ENCODE assay signal across 22 cellular contexts in the genomic region with DNA sequence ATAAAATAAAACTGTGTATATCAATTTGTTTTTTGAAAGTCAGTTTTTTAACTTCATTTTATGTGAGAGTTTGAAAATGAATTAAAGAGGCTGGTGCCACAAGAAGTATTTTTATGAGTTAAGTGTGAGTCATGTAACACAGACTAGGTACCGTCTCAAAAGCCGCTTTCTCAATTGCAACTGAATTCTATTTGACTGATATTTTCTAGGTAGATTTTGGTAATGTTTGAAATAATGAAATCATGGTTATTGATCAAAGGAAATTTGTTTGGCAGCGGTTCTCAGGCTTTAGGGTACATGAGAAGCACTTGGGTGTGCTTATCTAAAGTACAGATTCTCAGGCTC. TPM values are rescaled to one million over a fixed set of nuclear protein-coding genes. Genes with fewer than 3 reads are reported as not detected.
DNase-seq lines count a peak whose midpoint lies in the region; ATAC-seq and TF ChIP-seq lines count a peak whose summit lies in the region.
"Had no signal": no experiment of that assay in that cellular context is flagged by ENCODE, and none has a peak within 500 bp of the region (broad histone marks: within the 10 kb centered on the region; RNA-seq: fewer than 3 reads in every experiment).

No MANE protein-coding gene starts in this region.

- no peaks in the 10 kb centered on the region; the same call in 2 of the 3 replicates for H3K36me3 Mint-ChIP-seq in GM23338 (ENCODE audit: low read depth)
- H3K36me3 Mint-ChIP-seq in activated T-helper 17 cell treated with anti-CD3 and anti-CD28 coated beads, Interleukin-2, amount 50 U/mL, for 72 hours (ENCODE audit: low read depth): peaks cover 38% of the 10 kb centered on the region

- H2AFZ ChIP-seq in GM23338: no peak overlapping the region

- H4K20me1 ChIP-seq in GM23338 (replicated peaks; ENCODE audit: insufficient read depth): peaks cover 21% of the 10 kb centered on the region

- H3F3A ChIP-seq in GM23338 (replicated peaks; ENCODE audit: low read depth): no peaks in the 10 kb centered on the region

- H3K79me2 ChIP-seq in GM23338 (replicated peaks; ENCODE audit: insufficient read depth): peaks cover 89% of the 10 kb centered on the region

- no peaks in the 10 kb centered on the region for H3K9me2 ChIP-seq in GM23338 (ENCODE audit: insufficient read depth)

- H3K4me3 ChIP-seq in GM23338 (no peak overlapping the region), right atrium auricular region (no peak overlapping the region)
- H3K4me3 ChIP-seq: left ventricle myocardium inferior had no signal

- DNase-seq in NOMO-1 treated with DMSO at 0.1 percent for 48 hours (lab: John Stamatoyannopoulos, UW; ENCODE audit: unreplicated experiment): peak; percentile 5
- no peak for DNase-seq in NOMO-1 treated with dmso at 0.1 percent for 144 hours (lab: John Stamatoyannopoulos, UW; ENCODE audit: unreplicated experiment)
- no peak for DNase-seq in GM23338 (ENCODE audit: low spot score)
- DNase-seq in kidney tubule cell (ENCODE audit: low spot score): peak; percentile 35
- no peak for DNase-seq in amniotic stem cell (lab: John Stamatoyannopoulos, UW)
- DNase-seq in cerebellar cortex (ENCODE audit: low spot score): no peak
- DNase-seq in right atrium auricular region (ENCODE audit: low spot score): no peak
- DNase-seq: 8988T; activated CD4-positive, CD25-positive, alpha-beta regulatory T cell; anterior cingulate cortex; CD8-positive, alpha-beta memory T cell; cortex of kidney; GDM1; hypothalamus; left ventricle myocardium inferior; NCI-H2029; NCI-H510A treated with DMSO at 0.1 percent for 48 hours; stimulated activated CD4-positive, alpha-beta T cell treated with anti-CD3 and anti-CD28 coated beads, Interleukin-15, amount 100 ng/mL, for 24 hours; substantia nigra had no signal

- H3K4me1 ChIP-seq in GM23338 (ENCODE audit: insufficient read depth) (peaks cover 9% of the 10 kb centered on the region), right atrium auricular region (peaks cover 0 to 45% of the 10 kb centered on the region in 2 donors)

- ATAC-seq in GM23338: no peak
- peak; percentile 14 for ATAC-seq in activated T-helper 17 cell treated with anti-CD3 and anti-CD28 coated beads, Interleukin-2, amount 50 U/mL, for 72 hours (replicated peaks)

- no peaks in the 10 kb centered on the region for H3K9me3 Mint-ChIP-seq in GM23338
- H3K9me3 Mint-ChIP-seq in activated T-helper 17 cell treated with anti-CD3 and anti-CD28 coated beads, Interleukin-2, amount 50 U/mL, for 72 hours: no peaks in the 10 kb centered on the region
- H3K9me3 Mint-ChIP-seq: CD8-positive, alpha-beta memory T cell; T-helper 1 cell treated with Interleukin-12 subunit alpha and Interleukin-12 subunit beta and Interleukin-4 antibody, amounts not matched to agents 30 μg/mL and 1 μg/mL, for 36 hours had no signal

- H3K4me1 Mint-ChIP-seq in GM23338: peaks cover 29% of the 10 kb centered on the region
- H3K4me1 Mint-ChIP-seq in activated T-helper 17 cell treated with anti-CD3 and anti-CD28 coated beads, Interleukin-2, amount 50 U/mL, for 72 hours: peaks cover 43% of the 10 kb centered on the region

- H3K27me3 Mint-ChIP-seq in GM23338 (ENCODE audit: insufficient read depth, low read depth, poor library complexity): peaks cover 3% of the 10 kb centered on the region
- H3K27me3 Mint-ChIP-seq in activated T-helper 17 cell treated with anti-CD3 and anti-CD28 coated beads, Interleukin-2, amount 50 U/mL, for 72 hours: no peaks in the 10 kb centered on the region
- H3K27me3 Mint-ChIP-seq: CD8-positive, alpha-beta memory T cell; progenitor cell of endocrine pancreas had no signal

- no peaks in the 10 kb centered on the region for H3K9me3 ChIP-seq in right atrium auricular region
- H3K9me3 ChIP-seq: left ventricle myocardium inferior had no signal

- H3K27ac Mint-ChIP-seq in GM23338: 0 out of 2 replicates have a peak overlapping the region, but pooled peaks have one; percentile 50
- no peak overlapping the region for H3K27ac Mint-ChIP-seq in activated T-helper 17 cell treated with anti-CD3 and anti-CD28 coated beads, Interleukin-2, amount 50 U/mL, for 72 hours
- H3K27ac Mint-ChIP-seq: progenitor cell of endocrine pancreas; T-helper 1 cell treated with Interleukin-12 subunit alpha and Interleukin-12 subunit beta and Interleukin-4 antibody, amounts not matched to agents 30 μg/mL and 1 μg/mL, for 36 hours had no signal

- no peak overlapping the region for H3K4me2 ChIP-seq in GM23338

- 0 out of 2 replicates have a peak, but pooled peaks cover 3% of the 10 kb centered on the region for H3K36me3 ChIP-seq in GM23338 (ENCODE audit: insufficient read depth)
- no peaks in the 10 kb centered on the region for H3K36me3 ChIP-seq in right atrium auricular region
- H3K36me3 ChIP-seq: left ventricle myocardium inferior had no signal

- H3K27ac ChIP-seq in GM23338 (ENCODE audit: low read depth): no peak overlapping the region
- no peak overlapping the region for H3K27ac ChIP-seq in right atrium auricular region
- H3K27ac ChIP-seq: left ventricle myocardium inferior had no signal

- no peak overlapping the region for H3K4me3 Mint-ChIP-seq in GM23338
- H3K4me3 Mint-ChIP-seq in activated T-helper 17 cell treated with anti-CD3 and anti-CD28 coated beads, Interleukin-2, amount 50 U/mL, for 72 hours: peak overlapping the region; percentile 27
- H3K4me3 Mint-ChIP-seq: CD8-positive, alpha-beta memory T cell; T-helper 1 cell treated with Interleukin-12 subunit alpha and Interleukin-12 subunit beta and Interleukin-4 antibody, amounts not matched to agents 30 μg/mL and 1 μg/mL, for 36 hours had no signal

- TF ChIP-seq CTCF in GM23338 (conservative IDR thresholded peaks at IDR 0.05; ENCODE audit: low read depth in 2 of 2): no peak
- no peak for TF ChIP-seq CTCF in right atrium auricular region (IDR thresholded peaks at IDR 0.05)

- H3K27me3 ChIP-seq in GM23338 (ENCODE audit: insufficient read depth) (no peaks in the 10 kb centered on the region), right atrium auricular region (no peaks in the 10 kb centered on the region)

TF ChIP-seq in GM23338, 12 proteins besides CTCF, POLR2A, EP300 and RAD21 (continues in another document):
- no peak for TF ChIP-seq EZH2phosphoT487 (IDR thresholded peaks at IDR 0.05; ENCODE audit: unreplicated experiment)
- no peak for TF ChIP-seq ZNF331 (CRISPR knock-in tag; IDR thresholded peaks at IDR 0.05; ENCODE audit: low read depth)
- TF ChIP-seq ZNF114 (CRISPR knock-in tag; IDR thresholded peaks at IDR 0.05): no peak
- TF ChIP-seq, protein P1, sequence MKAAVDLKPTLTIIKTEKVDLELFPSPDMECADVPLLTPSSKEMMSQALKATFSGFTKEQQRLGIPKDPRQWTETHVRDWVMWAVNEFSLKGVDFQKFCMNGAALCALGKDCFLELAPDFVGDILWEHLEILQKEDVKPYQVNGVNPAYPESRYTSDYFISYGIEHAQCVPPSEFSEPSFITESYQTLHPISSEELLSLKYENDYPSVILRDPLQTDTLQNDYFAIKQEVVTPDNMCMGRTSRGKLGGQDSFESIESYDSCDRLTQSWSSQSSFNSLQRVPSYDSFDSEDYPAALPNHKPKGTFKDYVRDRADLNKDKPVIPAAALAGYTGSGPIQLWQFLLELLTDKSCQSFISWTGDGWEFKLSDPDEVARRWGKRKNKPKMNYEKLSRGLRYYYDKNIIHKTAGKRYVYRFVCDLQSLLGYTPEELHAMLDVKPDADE (IDR thresholded peaks at IDR 0.05): no peak
- TF ChIP-seq, protein P2, sequence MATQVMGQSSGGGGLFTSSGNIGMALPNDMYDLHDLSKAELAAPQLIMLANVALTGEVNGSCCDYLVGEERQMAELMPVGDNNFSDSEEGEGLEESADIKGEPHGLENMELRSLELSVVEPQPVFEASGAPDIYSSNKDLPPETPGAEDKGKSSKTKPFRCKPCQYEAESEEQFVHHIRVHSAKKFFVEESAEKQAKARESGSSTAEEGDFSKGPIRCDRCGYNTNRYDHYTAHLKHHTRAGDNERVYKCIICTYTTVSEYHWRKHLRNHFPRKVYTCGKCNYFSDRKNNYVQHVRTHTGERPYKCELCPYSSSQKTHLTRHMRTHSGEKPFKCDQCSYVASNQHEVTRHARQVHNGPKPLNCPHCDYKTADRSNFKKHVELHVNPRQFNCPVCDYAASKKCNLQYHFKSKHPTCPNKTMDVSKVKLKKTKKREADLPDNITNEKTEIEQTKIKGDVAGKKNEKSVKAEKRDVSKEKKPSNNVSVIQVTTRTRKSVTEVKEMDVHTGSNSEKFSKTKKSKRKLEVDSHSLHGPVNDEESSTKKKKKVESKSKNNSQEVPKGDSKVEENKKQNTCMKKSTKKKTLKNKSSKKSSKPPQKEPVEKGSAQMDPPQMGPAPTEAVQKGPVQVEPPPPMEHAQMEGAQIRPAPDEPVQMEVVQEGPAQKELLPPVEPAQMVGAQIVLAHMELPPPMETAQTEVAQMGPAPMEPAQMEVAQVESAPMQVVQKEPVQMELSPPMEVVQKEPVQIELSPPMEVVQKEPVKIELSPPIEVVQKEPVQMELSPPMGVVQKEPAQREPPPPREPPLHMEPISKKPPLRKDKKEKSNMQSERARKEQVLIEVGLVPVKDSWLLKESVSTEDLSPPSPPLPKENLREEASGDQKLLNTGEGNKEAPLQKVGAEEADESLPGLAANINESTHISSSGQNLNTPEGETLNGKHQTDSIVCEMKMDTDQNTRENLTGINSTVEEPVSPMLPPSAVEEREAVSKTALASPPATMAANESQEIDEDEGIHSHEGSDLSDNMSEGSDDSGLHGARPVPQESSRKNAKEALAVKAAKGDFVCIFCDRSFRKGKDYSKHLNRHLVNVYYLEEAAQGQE (IDR thresholded peaks at IDR 0.05; ENCODE audit: unreplicated experiment): no peak

RNA-seq across cellular contexts. Expression of a gene that starts 4.6 kb away (rescaled TPM):
- total RNA-seq in GM23338 (2014; rRNA removed; shearing (Covaris generic)): 58.6 and 59.7 TPM in 2 replicates
- polyA plus RNA-seq in GM23338 (2016; fragmentation: Nextera tagmentation; extraction: Ambion mirVana): 34.0 and 40.6 TPM in 2 replicates
- 10 to 100 TPM; 33.6 to 36.3 TPM for total RNA-seq in activated T-helper 17 cell treated with anti-CD3 and anti-CD28 coated beads, Interleukin-2, amount 50 U/mL, for 72 hours
- 10 to 100 TPM; 25.2 to 25.8 TPM for total RNA-seq in right atrium auricular region

Comparison
In these comparisons a context has a peak if more than half of its experiments do, and no peak if none do; other contexts are left out.
1. DNase-seq: peak in NOMO-1 treated with DMSO at 0.1 percent for 48 hours (single experiment) and kidney tubule cell (single experiment); none in NOMO-1 treated with dmso at 0.1 percent for 144 hours (single experiment), GM23338 (single experiment), amniotic stem cell (single experiment), cerebellar cortex (single experiment) and right atrium auricular region (single experiment).